In genomic region chr1:166875734-166876539, GRCh38 we compare ENCODE assay signal across 1 cellular context.
TF ChIP-seq lines count a peak whose summit lies in the region.

TSS of gene TADA1 (minus strand) at chr1:166876264. CDS start at chr1:166876233, 31 bp downstream.

TF ChIP-seq in HEK293, 187 proteins besides CTCF, POLR2A, EP300 and RAD21 (continued from another document and continues in another):
- no peak for TF ChIP-seq ZNF248 (tag by site-specific recombination; IDR thresholded peaks at IDR 0.05)
- TF ChIP-seq ZNF624 (tag by site-specific recombination; IDR thresholded peaks at IDR 0.05) = no peak
- peak; percentile 62; the same call in 1 of the 2 replicates for TF ChIP-seq ZNF394 (tag by site-specific recombination; IDR thresholded peaks at IDR 0.05; ENCODE audit: borderline replicate concordance)
- TF ChIP-seq SP2 (tag by site-specific recombination; IDR thresholded peaks at IDR 0.05) = peak; percentile 92
- TF ChIP-seq OSR2 (tag by site-specific recombination; IDR thresholded peaks at IDR 0.05) = no peak
- TF ChIP-seq ZNF785 (tag by site-specific recombination; IDR thresholded peaks at IDR 0.05) = 0 out of 2 replicates have a peak, but pooled peaks have one; percentile 16
- TF ChIP-seq TCF7L2 (IDR thresholded peaks at IDR 0.05; ENCODE audit: borderline replicate concordance, low read depth, low read length) = peak; percentile 29; the same call in 1 of the 2 replicates
- TF ChIP-seq ZNF561 (tag by site-specific recombination; IDR thresholded peaks at IDR 0.05; ENCODE audit: borderline replicate concordance) = peak; percentile 55; the same call in 1 of the 2 replicates
- peak; percentile 70 for TF ChIP-seq ZNF366 (tag by site-specific recombination; conservative IDR thresholded peaks at IDR 0.05)
- TF ChIP-seq ZNF585B (tag by site-specific recombination; IDR thresholded peaks at IDR 0.05) = no peak
- TF ChIP-seq ZNF768 (tag by site-specific recombination; IDR thresholded peaks at IDR 0.05) = no peak
- TF ChIP-seq, protein P1, sequence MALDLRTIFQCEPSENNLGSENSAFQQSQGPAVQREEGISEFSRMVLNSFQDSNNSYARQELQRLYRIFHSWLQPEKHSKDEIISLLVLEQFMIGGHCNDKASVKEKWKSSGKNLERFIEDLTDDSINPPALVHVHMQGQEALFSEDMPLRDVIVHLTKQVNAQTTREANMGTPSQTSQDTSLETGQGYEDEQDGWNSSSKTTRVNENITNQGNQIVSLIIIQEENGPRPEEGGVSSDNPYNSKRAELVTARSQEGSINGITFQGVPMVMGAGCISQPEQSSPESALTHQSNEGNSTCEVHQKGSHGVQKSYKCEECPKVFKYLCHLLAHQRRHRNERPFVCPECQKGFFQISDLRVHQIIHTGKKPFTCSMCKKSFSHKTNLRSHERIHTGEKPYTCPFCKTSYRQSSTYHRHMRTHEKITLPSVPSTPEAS (tag by site-specific recombination; IDR thresholded peaks at IDR 0.05) = peak; percentile 25; the same call in 1 of the 2 replicates
- no peak; the same call in 1 of the 2 replicates for TF ChIP-seq ZIC2 (tag by site-specific recombination; IDR thresholded peaks at IDR 0.05)
- TF ChIP-seq ZNF10 (tag by site-specific recombination; IDR thresholded peaks at IDR 0.05) = peak; percentile 95
- TF ChIP-seq, protein P2, sequence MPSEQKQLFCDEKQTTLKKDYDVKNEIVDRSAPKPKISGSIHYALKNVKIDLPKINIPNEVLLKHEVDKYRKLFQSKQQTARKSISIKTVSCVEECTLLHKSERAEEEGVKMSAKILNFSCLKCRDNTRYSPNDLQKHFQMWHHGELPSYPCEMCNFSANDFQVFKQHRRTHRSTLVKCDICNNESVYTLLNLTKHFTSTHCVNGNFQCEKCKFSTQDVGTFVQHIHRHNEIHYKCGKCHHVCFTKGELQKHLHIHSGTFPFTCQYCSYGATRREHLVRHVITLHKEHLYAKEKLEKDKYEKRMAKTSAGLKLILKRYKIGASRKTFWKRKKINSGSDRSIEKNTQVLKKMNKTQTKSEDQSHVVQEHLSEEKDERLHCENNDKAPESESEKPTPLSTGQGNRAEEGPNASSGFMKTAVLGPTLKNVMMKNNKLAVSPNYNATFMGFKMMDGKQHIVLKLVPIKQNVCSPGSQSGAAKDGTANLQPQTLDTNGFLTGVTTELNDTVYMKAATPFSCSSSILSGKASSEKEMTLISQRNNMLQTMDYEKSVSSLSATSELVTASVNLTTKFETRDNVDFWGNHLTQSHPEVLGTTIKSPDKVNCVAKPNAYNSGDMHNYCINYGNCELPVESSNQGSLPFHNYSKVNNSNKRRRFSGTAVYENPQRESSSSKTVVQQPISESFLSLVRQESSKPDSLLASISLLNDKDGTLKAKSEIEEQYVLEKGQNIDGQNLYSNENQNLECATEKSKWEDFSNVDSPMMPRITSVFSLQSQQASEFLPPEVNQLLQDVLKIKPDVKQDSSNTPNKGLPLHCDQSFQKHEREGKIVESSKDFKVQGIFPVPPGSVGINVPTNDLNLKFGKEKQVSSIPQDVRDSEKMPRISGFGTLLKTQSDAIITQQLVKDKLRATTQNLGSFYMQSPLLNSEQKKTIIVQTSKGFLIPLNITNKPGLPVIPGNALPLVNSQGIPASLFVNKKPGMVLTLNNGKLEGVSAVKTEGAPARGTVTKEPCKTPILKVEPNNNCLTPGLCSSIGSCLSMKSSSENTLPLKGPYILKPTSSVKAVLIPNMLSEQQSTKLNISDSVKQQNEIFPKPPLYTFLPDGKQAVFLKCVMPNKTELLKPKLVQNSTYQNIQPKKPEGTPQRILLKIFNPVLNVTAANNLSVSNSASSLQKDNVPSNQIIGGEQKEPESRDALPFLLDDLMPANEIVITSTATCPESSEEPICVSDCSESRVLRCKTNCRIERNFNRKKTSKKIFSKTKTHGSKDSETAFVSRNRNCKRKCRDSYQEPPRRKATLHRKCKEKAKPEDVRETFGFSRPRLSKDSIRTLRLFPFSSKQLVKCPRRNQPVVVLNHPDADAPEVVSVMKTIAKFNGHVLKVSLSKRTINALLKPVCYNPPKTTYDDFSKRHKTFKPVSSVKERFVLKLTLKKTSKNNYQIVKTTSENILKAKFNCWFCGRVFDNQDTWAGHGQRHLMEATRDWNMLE (tag by site-specific recombination; conservative IDR thresholded peaks at IDR 0.05; ENCODE audit: low read depth) = no peak
- peak; percentile 96 for TF ChIP-seq YY1 (tag by site-specific recombination; IDR thresholded peaks at IDR 0.05)
- TF ChIP-seq ZNF843 (tag by site-specific recombination; IDR thresholded peaks at IDR 0.05) = peak; percentile 56; the same call in 1 of the 2 replicates
- TF ChIP-seq ZBTB17 (tag by site-specific recombination; IDR thresholded peaks at IDR 0.05) = peak; percentile 96
- peak; percentile 91 for TF ChIP-seq YY2 (tag by site-specific recombination; IDR thresholded peaks at IDR 0.05)
- TF ChIP-seq, protein P3, sequence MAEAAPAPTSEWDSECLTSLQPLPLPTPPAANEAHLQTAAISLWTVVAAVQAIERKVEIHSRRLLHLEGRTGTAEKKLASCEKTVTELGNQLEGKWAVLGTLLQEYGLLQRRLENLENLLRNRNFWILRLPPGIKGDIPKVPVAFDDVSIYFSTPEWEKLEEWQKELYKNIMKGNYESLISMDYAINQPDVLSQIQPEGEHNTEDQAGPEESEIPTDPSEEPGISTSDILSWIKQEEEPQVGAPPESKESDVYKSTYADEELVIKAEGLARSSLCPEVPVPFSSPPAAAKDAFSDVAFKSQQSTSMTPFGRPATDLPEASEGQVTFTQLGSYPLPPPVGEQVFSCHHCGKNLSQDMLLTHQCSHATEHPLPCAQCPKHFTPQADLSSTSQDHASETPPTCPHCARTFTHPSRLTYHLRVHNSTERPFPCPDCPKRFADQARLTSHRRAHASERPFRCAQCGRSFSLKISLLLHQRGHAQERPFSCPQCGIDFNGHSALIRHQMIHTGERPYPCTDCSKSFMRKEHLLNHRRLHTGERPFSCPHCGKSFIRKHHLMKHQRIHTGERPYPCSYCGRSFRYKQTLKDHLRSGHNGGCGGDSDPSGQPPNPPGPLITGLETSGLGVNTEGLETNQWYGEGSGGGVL (tag by site-specific recombination; IDR thresholded peaks at IDR 0.05) = peak; percentile 27; the same call in 1 of the 2 replicates
- TF ChIP-seq SP7 (tag by site-specific recombination; IDR thresholded peaks at IDR 0.05) = peak; percentile 85
- TF ChIP-seq, protein P4, sequence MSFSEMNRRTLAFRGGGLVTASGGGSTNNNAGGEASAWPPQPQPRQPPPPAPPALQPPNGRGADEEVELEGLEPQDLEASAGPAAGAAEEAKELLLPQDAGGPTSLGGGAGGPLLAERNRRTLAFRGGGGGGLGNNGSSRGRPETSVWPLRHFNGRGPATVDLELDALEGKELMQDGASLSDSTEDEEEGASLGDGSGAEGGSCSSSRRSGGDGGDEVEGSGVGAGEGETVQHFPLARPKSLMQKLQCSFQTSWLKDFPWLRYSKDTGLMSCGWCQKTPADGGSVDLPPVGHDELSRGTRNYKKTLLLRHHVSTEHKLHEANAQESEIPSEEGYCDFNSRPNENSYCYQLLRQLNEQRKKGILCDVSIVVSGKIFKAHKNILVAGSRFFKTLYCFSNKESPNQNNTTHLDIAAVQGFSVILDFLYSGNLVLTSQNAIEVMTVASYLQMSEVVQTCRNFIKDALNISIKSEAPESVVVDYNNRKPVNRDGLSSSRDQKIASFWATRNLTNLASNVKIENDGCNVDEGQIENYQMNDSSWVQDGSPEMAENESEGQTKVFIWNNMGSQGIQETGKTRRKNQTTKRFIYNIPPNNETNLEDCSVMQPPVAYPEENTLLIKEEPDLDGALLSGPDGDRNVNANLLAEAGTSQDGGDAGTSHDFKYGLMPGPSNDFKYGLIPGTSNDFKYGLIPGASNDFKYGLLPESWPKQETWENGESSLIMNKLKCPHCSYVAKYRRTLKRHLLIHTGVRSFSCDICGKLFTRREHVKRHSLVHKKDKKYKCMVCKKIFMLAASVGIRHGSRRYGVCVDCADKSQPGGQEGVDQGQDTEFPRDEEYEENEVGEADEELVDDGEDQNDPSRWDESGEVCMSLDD (tag by site-specific recombination; IDR thresholded peaks at IDR 0.05) = peak; percentile 56
- peak; percentile 89 for TF ChIP-seq ZNF660 (tag by site-specific recombination; IDR thresholded peaks at IDR 0.05)
- TF ChIP-seq ZNF449 (tag by site-specific recombination; IDR thresholded peaks at IDR 0.05) = peak; percentile 89
- TF ChIP-seq REPIN1 (tag by site-specific recombination; IDR thresholded peaks at IDR 0.05; ENCODE audit: low read depth) = no peak
- TF ChIP-seq ZBTB8A (tag by site-specific recombination; IDR thresholded peaks at IDR 0.05) = peak; percentile 96
- TF ChIP-seq ZBTB26 (tag by site-specific recombination; optimal IDR thresholded peaks at IDR 0.05) = peak; percentile 92
- no peak for TF ChIP-seq GFI1B (tag by site-specific recombination; IDR thresholded peaks at IDR 0.05)
- TF ChIP-seq ZNF404 (tag by site-specific recombination; IDR thresholded peaks at IDR 0.05) = no peak
- peak; percentile 7; the same call in 1 of the 2 replicates for TF ChIP-seq ZBTB44 (tag by site-specific recombination; IDR thresholded peaks at IDR 0.05)
- TF ChIP-seq ZFP3 (tag by site-specific recombination; IDR thresholded peaks at IDR 0.05; ENCODE audit: low read depth) = no peak
- TF ChIP-seq, protein P5, sequence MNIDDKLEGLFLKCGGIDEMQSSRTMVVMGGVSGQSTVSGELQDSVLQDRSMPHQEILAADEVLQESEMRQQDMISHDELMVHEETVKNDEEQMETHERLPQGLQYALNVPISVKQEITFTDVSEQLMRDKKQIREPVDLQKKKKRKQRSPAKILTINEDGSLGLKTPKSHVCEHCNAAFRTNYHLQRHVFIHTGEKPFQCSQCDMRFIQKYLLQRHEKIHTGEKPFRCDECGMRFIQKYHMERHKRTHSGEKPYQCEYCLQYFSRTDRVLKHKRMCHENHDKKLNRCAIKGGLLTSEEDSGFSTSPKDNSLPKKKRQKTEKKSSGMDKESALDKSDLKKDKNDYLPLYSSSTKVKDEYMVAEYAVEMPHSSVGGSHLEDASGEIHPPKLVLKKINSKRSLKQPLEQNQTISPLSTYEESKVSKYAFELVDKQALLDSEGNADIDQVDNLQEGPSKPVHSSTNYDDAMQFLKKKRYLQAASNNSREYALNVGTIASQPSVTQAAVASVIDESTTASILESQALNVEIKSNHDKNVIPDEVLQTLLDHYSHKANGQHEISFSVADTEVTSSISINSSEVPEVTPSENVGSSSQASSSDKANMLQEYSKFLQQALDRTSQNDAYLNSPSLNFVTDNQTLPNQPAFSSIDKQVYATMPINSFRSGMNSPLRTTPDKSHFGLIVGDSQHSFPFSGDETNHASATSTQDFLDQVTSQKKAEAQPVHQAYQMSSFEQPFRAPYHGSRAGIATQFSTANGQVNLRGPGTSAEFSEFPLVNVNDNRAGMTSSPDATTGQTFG (tag by site-specific recombination; IDR thresholded peaks at IDR 0.05; ENCODE audit: borderline replicate concordance) = no peak
- TF ChIP-seq, protein P6, sequence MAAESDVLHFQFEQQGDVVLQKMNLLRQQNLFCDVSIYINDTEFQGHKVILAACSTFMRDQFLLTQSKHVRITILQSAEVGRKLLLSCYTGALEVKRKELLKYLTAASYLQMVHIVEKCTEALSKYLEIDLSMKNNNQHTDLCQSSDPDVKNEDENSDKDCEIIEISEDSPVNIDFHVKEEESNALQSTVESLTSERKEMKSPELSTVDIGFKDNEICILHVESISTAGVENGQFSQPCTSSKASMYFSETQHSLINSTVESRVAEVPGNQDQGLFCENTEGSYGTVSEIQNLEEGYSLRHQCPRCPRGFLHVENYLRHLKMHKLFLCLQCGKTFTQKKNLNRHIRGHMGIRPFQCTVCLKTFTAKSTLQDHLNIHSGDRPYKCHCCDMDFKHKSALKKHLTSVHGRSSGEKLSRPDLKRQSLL (tag by site-specific recombination; IDR thresholded peaks at IDR 0.05) = no peak
- TF ChIP-seq, protein P7, sequence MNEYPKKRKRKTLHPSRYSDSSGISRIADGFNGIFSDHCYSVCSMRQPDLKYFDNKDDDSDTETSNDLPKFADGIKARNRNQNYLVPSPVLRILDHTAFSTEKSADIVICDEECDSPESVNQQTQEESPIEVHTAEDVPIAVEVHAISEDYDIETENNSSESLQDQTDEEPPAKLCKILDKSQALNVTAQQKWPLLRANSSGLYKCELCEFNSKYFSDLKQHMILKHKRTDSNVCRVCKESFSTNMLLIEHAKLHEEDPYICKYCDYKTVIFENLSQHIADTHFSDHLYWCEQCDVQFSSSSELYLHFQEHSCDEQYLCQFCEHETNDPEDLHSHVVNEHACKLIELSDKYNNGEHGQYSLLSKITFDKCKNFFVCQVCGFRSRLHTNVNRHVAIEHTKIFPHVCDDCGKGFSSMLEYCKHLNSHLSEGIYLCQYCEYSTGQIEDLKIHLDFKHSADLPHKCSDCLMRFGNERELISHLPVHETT (tag by site-specific recombination; IDR thresholded peaks at IDR 0.05) = 0 out of 2 replicates have a peak, but pooled peaks have one; percentile 79
- peak; percentile 83 for TF ChIP-seq ZXDB (tag by site-specific recombination; IDR thresholded peaks at IDR 0.05)
- TF ChIP-seq ZNF223 (tag by site-specific recombination; IDR thresholded peaks at IDR 0.05) = no peak
- 0 out of 2 replicates have a peak, but pooled peaks have one; percentile 16 for TF ChIP-seq GLIS1 (tag by site-specific recombination; IDR thresholded peaks at IDR 0.05)
- no peak for TF ChIP-seq IKZF3 (tag by site-specific recombination; IDR thresholded peaks at IDR 0.05)
- TF ChIP-seq ZSCAN23 (tag by site-specific recombination; IDR thresholded peaks at IDR 0.05) = no peak
- TF ChIP-seq ZNF549 (tag by site-specific recombination; IDR thresholded peaks at IDR 0.05) = no peak
